Comparison of ENCODE assay signal across 19 cellular contexts in the genomic region with DNA sequence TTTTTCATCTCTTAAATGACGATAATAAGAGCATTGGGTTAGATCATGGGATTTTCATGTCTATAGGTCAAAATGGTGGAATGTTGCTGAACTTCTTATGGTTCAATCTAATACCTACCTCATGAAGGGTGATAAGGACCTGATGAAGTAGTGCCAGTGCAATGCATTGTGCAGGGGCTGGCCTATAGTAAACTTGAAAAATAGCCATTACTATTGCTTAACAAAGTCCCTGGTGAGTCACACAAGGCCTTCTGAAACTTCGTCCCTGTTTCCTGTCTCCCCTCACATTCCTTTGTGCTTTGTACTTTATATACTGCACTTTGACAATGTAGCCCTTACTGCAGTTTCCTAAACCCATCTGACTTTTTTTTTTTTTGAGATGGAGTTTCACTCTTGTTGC.
DNase-seq lines count a peak whose midpoint lies in the region; ATAC-seq, FAIRE-seq and TF ChIP-seq lines count a peak whose summit lies in the region.
"Had no signal": no experiment of that assay in that cellular context is flagged by ENCODE, and none has a peak within 500 bp of the region (broad histone marks: within the 10 kb centered on the region; RNA-seq: fewer than 3 reads in every experiment).

No MANE protein-coding gene starts in this region.

- no peak for TF ChIP-seq CTCF in HFF-Myc (IDR thresholded peaks at IDR 0.05; ENCODE audit: low read depth, low read length, missing control alignments)
- no peak for TF ChIP-seq CTCF in foreskin keratinocyte (conservative IDR thresholded peaks at IDR 0.05)
- no peak for TF ChIP-seq CTCF in D721Med (IDR thresholded peaks at IDR 0.05; ENCODE audit: insufficient read depth, missing control alignments)

- in situ Hi-C loops in ACHN (cut with HindIII; ENCODE audit: low pct_ligation_motif_present, low pct_unique_long_range_greater_than_20kb, low sequenced_read_pairs) = no loop called here

- ATAC-seq in foreskin keratinocyte = peak; percentile 79
- no peak for ATAC-seq in HG02885 (IDR thresholded peaks at IDR 0.05; ENCODE audit: poor library complexity, unreplicated experiment)
- ATAC-seq: body of pancreas; naive thymus-derived CD4-positive, alpha-beta T cell had no signal

- FAIRE-seq in D721Med (lab: Jason Lieb, UNC) = no peak
- FAIRE-seq: small intestine had no signal

- H3K36me3 ChIP-seq in adipocyte (ENCODE audit: control insufficient read depth, insufficient read depth, low read length, severe bottlenecking) = no peaks in the 10 kb centered on the region
- H3K36me3 ChIP-seq: BE2C, SJSA1, transverse colon had no signal

- H3K9ac ChIP-seq in adipocyte (ENCODE audit: low read length) = no peak overlapping the region

- H3K4me3 ChIP-seq in HFF-Myc (replicated peaks; ENCODE audit: low read depth, low read length) = no peak overlapping the region
- H3K4me3 ChIP-seq in adipocyte (ENCODE audit: low read length) = no peak overlapping the region
- H3K4me3 ChIP-seq: body of pancreas, SJSA1, transverse colon had no signal

- H3K4me1 ChIP-seq in adipocyte (ENCODE audit: control insufficient read depth, insufficient read depth, low read length) (peaks cover 21% of the 10 kb centered on the region), foreskin keratinocyte (peaks cover 12% of the 10 kb centered on the region)
- H3K4me1 ChIP-seq: BE2C, body of pancreas, transverse colon had no signal

- peak; percentile 11 for DNase-seq in ACHN
- DNase-seq in HFF-Myc (ENCODE audit: extremely low read depth, low read depth) = peak; percentile 37
- peak; percentile 74 for DNase-seq in adipocyte (ENCODE audit: low read depth)
- peak; percentile 70 to 85 for DNase-seq in foreskin keratinocyte
- no peak for DNase-seq in GM19238 (ENCODE audit: insufficient read length, low spot score)
- DNase-seq in D721Med (ENCODE audit: insufficient read length, low spot score) = no peak
- no peak for DNase-seq in NCI-H1436 (lab: John Stamatoyannopoulos, UW)
- DNase-seq: activated CD4-positive, CD25-positive, alpha-beta regulatory T cell; activated T-cell treated with anti-CD3 and anti-CD28 coated beads, Interleukin-2, amount 50 U/mL, for 1 hour; BE2C; body of pancreas; GDM1; naive thymus-derived CD4-positive, alpha-beta T cell; NCI-H146; NCI-H82; small intestine; transverse colon had no signal

- no peaks in the 10 kb centered on the region for H3K9me3 ChIP-seq in adipocyte (ENCODE audit: control insufficient read depth, low read length)
- H3K9me3 ChIP-seq: BE2C, body of pancreas, SJSA1, transverse colon had no signal

- peak overlapping the region; percentile 47 for H3K27ac ChIP-seq in foreskin keratinocyte
- H3K27ac ChIP-seq: body of pancreas, transverse colon had no signal

- H3K27me3 ChIP-seq in adipocyte (replicated peaks; ENCODE audit: control insufficient read depth, insufficient read depth, low read length) (no peaks in the 10 kb centered on the region), foreskin keratinocyte (no peaks in the 10 kb centered on the region)
- H3K27me3 ChIP-seq: BE2C, body of pancreas, SJSA1, transverse colon had no signal

Comparison
In these comparisons a context has a peak if more than half of its experiments do, and no peak if none do; other contexts are left out.
1. DNase-seq: peak in ACHN (single experiment), HFF-Myc (single experiment), adipocyte (single experiment) and foreskin keratinocyte (2 of 2); none in GM19238 (single experiment), D721Med (single experiment) and NCI-H1436 (single experiment).